Comparison of ENCODE assay signal across 8 cellular contexts in the genomic region with DNA sequence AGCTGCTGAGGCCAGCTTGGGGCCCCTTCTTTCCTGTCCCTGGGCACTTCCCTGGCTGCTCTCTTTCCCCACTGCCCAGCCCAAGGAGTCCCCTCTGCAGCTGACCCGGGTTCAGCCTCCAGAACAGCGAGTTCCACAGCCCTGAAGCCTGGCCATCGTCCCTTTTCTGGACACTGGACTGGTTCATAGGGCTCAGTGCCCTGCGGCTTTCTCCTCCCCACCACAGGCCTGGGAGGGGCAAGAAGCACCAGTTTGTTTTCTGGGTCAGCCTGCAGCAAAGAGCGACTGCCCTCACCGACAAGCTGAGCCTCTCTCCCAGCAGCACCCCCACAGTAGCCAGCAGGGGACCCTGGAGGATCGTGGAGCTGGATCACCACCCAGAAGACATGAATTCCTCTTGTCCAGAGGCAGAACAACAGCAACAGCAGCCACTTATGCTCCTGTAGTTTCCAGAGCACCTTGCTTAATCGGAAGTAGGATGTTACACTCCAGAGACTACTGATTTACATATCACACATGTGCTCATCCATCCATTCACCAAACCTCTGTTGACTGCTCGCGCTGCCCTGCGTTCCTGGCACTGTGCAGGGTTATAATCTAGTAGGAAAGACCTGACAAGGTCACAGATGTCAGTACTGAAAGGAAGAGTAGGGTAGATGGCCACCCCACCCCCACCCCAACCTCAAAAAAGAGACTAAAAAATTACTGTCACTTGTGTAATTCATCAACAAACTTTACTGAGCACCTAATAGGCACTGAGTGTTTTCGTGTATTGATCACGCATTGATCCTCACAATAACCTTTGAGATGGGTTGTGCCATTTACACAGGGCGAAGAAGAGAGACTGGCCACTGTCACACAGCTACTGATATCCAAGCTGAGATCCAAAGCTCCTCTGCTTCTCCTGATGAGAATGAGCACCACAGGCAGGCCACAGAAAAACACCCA. TPM values are rescaled to one million over a fixed set of nuclear protein-coding genes. Genes with fewer than 3 reads are reported as not detected.
DNase-seq lines count a peak whose midpoint lies in the region; ATAC-seq lines count a peak whose summit lies in the region.

No MANE protein-coding gene starts in this region.

- peaks cover 71% of the 10 kb centered on the region for H3K4me1 Mint-ChIP-seq in activated T-cell treated with anti-CD3 and anti-CD28 coated beads, Interleukin-2, amount 50 U/mL, for 72 hours (ENCODE audit: low read depth)

- H3K9me3 Mint-ChIP-seq in activated T-cell treated with anti-CD3 and anti-CD28 coated beads, Interleukin-2, amount 50 U/mL, for 72 hours = peaks cover 0 to 1% of the 10 kb centered on the region in 2 donors

- peak overlapping the region; percentile 89 for H3K27ac Mint-ChIP-seq in activated T-cell treated with anti-CD3 and anti-CD28 coated beads, Interleukin-2, amount 50 U/mL, for 72 hours

- ATAC-seq in HG03342 (IDR thresholded peaks at IDR 0.05; ENCODE audit: unreplicated experiment) (peak; percentile 85), left cardiac atrium (peak; percentile 81 to 85)
- ATAC-seq in activated T-cell treated with anti-CD3 and anti-CD28 coated beads, Interleukin-2, amount 50 U/mL, for 72 hours (replicated peaks in 1 of 2) = peak; percentile 58 to 59

- peaks cover 0 to 4% of the 10 kb centered on the region in 2 donors for H3K36me3 Mint-ChIP-seq in activated T-cell treated with anti-CD3 and anti-CD28 coated beads, Interleukin-2, amount 50 U/mL, for 72 hours (ENCODE audit: insufficient read depth in 2 of 2)

- H3K27me3 Mint-ChIP-seq in activated T-cell treated with anti-CD3 and anti-CD28 coated beads, Interleukin-2, amount 50 U/mL, for 72 hours (ENCODE audit: low read depth) = no peaks in the 10 kb centered on the region

- H3K4me3 Mint-ChIP-seq in activated T-cell treated with anti-CD3 and anti-CD28 coated beads, Interleukin-2, amount 50 U/mL, for 72 hours = peak overlapping the region; percentile 87

- peak; percentile 55 for DNase-seq in stimulated activated CD4-positive, alpha-beta T cell treated with anti-CD3 and anti-CD28 coated beads, Interleukin-1b, Interleukin-23, amount 100 ng/mL, for 48 hours
- no peak for DNase-seq in stimulated activated CD4-positive, alpha-beta T cell treated with anti-CD3 and anti-CD28 coated beads, Interleukin-4, amount 100 ng/mL, for 4 hours
- DNase-seq in activated T-cell treated with anti-CD3 and anti-CD28 coated beads, Interleukin-2, amount 50 U/mL, for 72 hours = peak in 1 of 2 donors; percentile 55
- peak; percentile 69 for DNase-seq in left cardiac atrium
- peak; percentile 56 for DNase-seq in putamen (ENCODE audit: low spot score)
- no peak for DNase-seq in OCI-M1 (lab: John Stamatoyannopoulos, UW)
- DNase-seq in NCI-H524 (lab: John Stamatoyannopoulos, UW) = no peak

- intact Hi-C loops in left cardiac atrium (cut with DNase I) = loop anchor here in 1 of 2 donors (5.0 kb wide), 1 partner anchor 78 kb away; the partner anchor contains the start of gene DDX6

RNA-seq across cellular contexts. Expression of gene CXCR5, which starts 13.0 kb away (rescaled TPM):
- total RNA-seq in activated T-cell treated with anti-CD3 and anti-CD28 coated beads, Interleukin-2, amount 50 U/mL, for 72 hours = 10 to 100 TPM; 16.9 to 20.3 TPM
- not detected for total RNA-seq in left cardiac atrium

RNA-seq across cellular contexts. Expression of gene BCL9L, which starts 55.1 kb away (rescaled TPM):
- total RNA-seq in activated T-cell treated with anti-CD3 and anti-CD28 coated beads, Interleukin-2, amount 50 U/mL, for 72 hours = 10 to 100 TPM; 33.5 to 34.5 TPM
- 10 to 100 TPM; 39.8 to 41.3 TPM for total RNA-seq in left cardiac atrium

Comparison
In these comparisons a context has a peak if more than half of its experiments do, and no peak if none do; other contexts are left out.
1. DNase-seq: peak in stimulated activated CD4-positive, alpha-beta T cell treated with anti-CD3 and anti-CD28 coated beads, Interleukin-1b, Interleukin-23, amount 100 ng/mL, for 48 hours (single experiment), left cardiac atrium (single experiment) and putamen (single experiment); none in stimulated activated CD4-positive, alpha-beta T cell treated with anti-CD3 and anti-CD28 coated beads, Interleukin-4, amount 100 ng/mL, for 4 hours (0 of 2), OCI-M1 (single experiment) and NCI-H524 (0 of 2).
2. RNA of gene CXCR5, which starts 13.0 kb away (total RNA-seq): 16.9 to 20.3 TPM in activated T-cell treated with anti-CD3 and anti-CD28 coated beads, Interleukin-2, amount 50 U/mL, for 72 hours; not detected in left cardiac atrium; every median in the first group is over 10 times any median in the second.
3. Peak in every context shown above with its lines, with median percentiles within 50 percentile points of each other: ATAC-seq.